23 cellular contexts compared by ENCODE assay signal in the genomic region with DNA sequence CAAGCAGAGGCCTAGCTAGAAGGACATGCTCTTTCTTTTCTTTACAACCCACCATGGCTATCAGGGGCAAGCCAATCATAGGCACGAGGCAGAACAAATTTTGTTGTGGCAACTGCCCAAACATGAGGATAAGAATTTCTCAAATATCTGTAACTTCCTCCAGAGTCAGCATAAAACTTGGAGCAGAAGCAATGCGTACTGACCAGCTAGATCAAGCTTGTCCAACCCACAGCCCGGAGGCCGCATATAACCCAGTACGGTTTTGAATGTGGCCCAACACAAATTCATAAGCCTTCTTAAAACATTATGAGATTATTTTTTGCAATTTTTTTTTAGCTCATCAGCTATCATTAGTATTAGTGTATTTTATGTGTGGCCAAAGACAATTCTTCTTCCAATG.
"Had no signal": no experiment of that assay in that cellular context is flagged by ENCODE, and none has a peak within 500 bp of the region (broad histone marks: within the 10 kb centered on the region; RNA-seq: fewer than 3 reads in every experiment).

No MANE protein-coding gene starts in this region.

- H3K9ac ChIP-seq: parathyroid adenoma had no signal

- H2AFZ ChIP-seq: parathyroid adenoma had no signal

- ATAC-seq: foreskin keratinocyte; left colon; left ventricle myocardium superior; lower lobe of right lung; natural killer cell; stimulated activated memory B cell treated with anti-CD40 and anti-IgM and Interleukin-4, amounts not matched to agents 10 μg/mL and 1 μg/mL and 100 μg/mL, for 72 hours; stimulated activated naive CD8-positive, alpha-beta T cell treated with anti-CD3 and anti-CD28 coated beads, Interleukin-15, Interleukin-2, amounts not matched to agents 100 U/mL and 50 U/mL, for 24 hours had no signal

- H3K27me3 ChIP-seq: dorsolateral prefrontal cortex, foreskin keratinocyte, sigmoid colon, spleen, tibial nerve, upper lobe of left lung had no signal

- H3K27ac ChIP-seq: dorsolateral prefrontal cortex, foreskin keratinocyte, lower lobe of right lung, parathyroid adenoma, spleen, thoracic aorta, tibial nerve, upper lobe of left lung had no signal

- H3K27me3 Mint-ChIP-seq: stimulated activated memory B cell treated with anti-CD40 and anti-IgM and Interleukin-4, amounts not matched to agents 10 μg/mL and 1 μg/mL and 100 μg/mL, for 72 hours had no signal

- H3K4me3 Mint-ChIP-seq: immature natural killer cell; natural killer cell; neural crest cell; stimulated activated memory B cell treated with anti-CD40 and anti-IgM and Interleukin-4, amounts not matched to agents 10 μg/mL and 1 μg/mL and 100 μg/mL, for 72 hours had no signal

- H3K4me1 ChIP-seq: foreskin keratinocyte, lower lobe of right lung, parathyroid adenoma, spleen, upper lobe of left lung had no signal

- H3K36me3 Mint-ChIP-seq: immature natural killer cell; natural killer cell; stimulated activated memory B cell treated with anti-CD40 and anti-IgM and Interleukin-4, amounts not matched to agents 10 μg/mL and 1 μg/mL and 100 μg/mL, for 72 hours had no signal

- H3K27ac Mint-ChIP-seq: immature natural killer cell; natural killer cell; progenitor cell of endocrine pancreas; stimulated activated memory B cell treated with anti-CD40 and anti-IgM and Interleukin-4, amounts not matched to agents 10 μg/mL and 1 μg/mL and 100 μg/mL, for 72 hours had no signal

- H3K36me3 ChIP-seq: lower lobe of right lung, sigmoid colon, spleen, thoracic aorta, tibial nerve, upper lobe of left lung had no signal

- H3K79me2 ChIP-seq: parathyroid adenoma had no signal

- H3K4me3 ChIP-seq: dorsolateral prefrontal cortex, lower lobe of right lung, sigmoid colon, spleen, thoracic aorta, tibial nerve, upper lobe of left lung had no signal

- H3K9me3 ChIP-seq: lower lobe of right lung, spleen, thoracic aorta, tibial nerve, upper lobe of left lung had no signal

- H3K4me1 Mint-ChIP-seq: immature natural killer cell; natural killer cell; stimulated activated memory B cell treated with anti-CD40 and anti-IgM and Interleukin-4, amounts not matched to agents 10 μg/mL and 1 μg/mL and 100 μg/mL, for 72 hours had no signal

- DNase-seq: dorsolateral prefrontal cortex; effector CD4-positive, alpha-beta T cell; foreskin keratinocyte; glutamatergic neuron; hypothalamus; immature natural killer cell; islet precursor cell; kidney glomerular epithelial cell; left colon; left ventricle myocardium superior; lower lobe of right lung; natural killer cell; sigmoid colon; spleen; stimulated activated CD4-positive, alpha-beta T cell treated with anti-CD3 and anti-CD28 coated beads, Interleukin-4, amount 100 ng/mL, for 4 hours; stimulated activated naive CD8-positive, alpha-beta T cell treated with anti-CD3 and anti-CD28 coated beads, Interleukin-15, Interleukin-2, amounts not matched to agents 100 U/mL and 50 U/mL, for 24 hours; upper lobe of left lung had no signal
